ENCODE assay signal across 1 cellular context in genomic region chr5:166377756-166378155, GRCh38.
TF ChIP-seq lines count a peak whose summit lies in the region.

No MANE protein-coding gene starts in this region.

TF ChIP-seq in H1, 55 proteins besides CTCF, POLR2A, EP300 and RAD21 (continued from another document):
- TF ChIP-seq ATF2 (IDR thresholded peaks at IDR 0.05; ENCODE audit: low read length) (no peak), EGR1 (IDR thresholded peaks at IDR 0.05; ENCODE audit: borderline replicate concordance, low read depth, low read length) (no peak), BACH1 (IDR thresholded peaks at IDR 0.05; ENCODE audit: low read length) (no peak), JUN (IDR thresholded peaks at IDR 0.05; ENCODE audit: low read depth, low read length) (no peak), PHF8 (conservative IDR thresholded peaks at IDR 0.05; ENCODE audit: low read depth, low read length) (no peak), HDAC6 (IDR thresholded peaks at IDR 0.05; ENCODE audit: low read depth, low read length) (no peak), CTBP2 (IDR thresholded peaks at IDR 0.05; ENCODE audit: borderline replicate concordance, insufficient read depth, insufficient read length, low read length) (no peak), SIRT6 (IDR thresholded peaks at IDR 0.05; ENCODE audit: low read length) (no peak), CEBPB (IDR thresholded peaks at IDR 0.05; ENCODE audit: low read depth, low read length) (no peak)
